Comparison of ENCODE assay signal across 1 cellular context in the genomic region with DNA sequence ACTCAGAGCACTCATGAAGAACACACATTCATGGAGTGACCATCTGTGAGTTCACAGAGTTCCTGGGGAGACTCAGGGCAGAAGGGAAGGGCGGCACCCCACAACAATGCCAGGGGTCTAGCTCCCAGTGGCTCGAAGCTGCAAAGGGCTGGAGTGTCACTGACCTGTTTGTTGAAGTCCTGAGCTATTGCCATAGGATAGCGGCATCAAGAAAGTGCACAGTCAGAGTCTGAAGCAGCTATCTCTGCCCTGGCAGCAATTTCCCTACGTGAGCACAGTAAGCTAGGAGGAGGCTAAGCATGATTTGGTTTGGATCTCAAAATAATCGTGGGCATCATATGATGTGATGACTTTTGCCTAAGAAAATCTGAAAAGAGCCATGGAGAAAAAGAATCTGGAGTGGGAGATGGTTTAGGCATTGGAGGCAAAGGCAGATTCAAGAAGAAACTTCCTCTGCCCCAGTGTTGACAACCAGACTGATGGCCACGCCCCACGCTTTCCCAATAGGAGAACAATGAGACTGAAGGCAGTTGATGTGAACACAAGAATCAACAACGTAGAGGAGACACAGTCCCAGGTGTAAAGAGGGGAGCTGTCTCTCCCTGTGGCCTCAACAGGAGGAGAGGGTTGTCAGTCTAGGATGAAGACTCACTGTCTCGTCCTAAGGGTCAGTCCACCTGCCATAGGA.
TF ChIP-seq lines count a peak whose summit lies in the region.

No MANE protein-coding gene starts in this region.

TF ChIP-seq in HepG2, 621 proteins besides CTCF, POLR2A, EP300 and RAD21 (continued from another document):
- TF ChIP-seq, protein P1, sequence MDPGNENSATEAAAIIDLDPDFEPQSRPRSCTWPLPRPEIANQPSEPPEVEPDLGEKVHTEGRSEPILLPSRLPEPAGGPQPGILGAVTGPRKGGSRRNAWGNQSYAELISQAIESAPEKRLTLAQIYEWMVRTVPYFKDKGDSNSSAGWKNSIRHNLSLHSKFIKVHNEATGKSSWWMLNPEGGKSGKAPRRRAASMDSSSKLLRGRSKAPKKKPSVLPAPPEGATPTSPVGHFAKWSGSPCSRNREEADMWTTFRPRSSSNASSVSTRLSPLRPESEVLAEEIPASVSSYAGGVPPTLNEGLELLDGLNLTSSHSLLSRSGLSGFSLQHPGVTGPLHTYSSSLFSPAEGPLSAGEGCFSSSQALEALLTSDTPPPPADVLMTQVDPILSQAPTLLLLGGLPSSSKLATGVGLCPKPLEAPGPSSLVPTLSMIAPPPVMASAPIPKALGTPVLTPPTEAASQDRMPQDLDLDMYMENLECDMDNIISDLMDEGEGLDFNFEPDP (CRISPR knock-in tag; conservative IDR thresholded peaks at IDR 0.05): no peak
- TF ChIP-seq MAFK (conservative IDR thresholded peaks at IDR 0.05 in 1 of 2, IDR thresholded peaks at IDR 0.05 in 1 of 2; ENCODE audit: low read length in 2 of 2) (0 out of 4 replicates have a peak, but pooled peaks of 1 of the 2 experiments have one; percentile 14), JUN (CRISPR knock-in tag; IDR thresholded peaks at IDR 0.05) (no peak), RXRB (CRISPR knock-in tag; IDR thresholded peaks at IDR 0.05; ENCODE audit: borderline replicate concordance) (peak; percentile 27; the same call in 1 of the 2 replicates), RAD51 (IDR thresholded peaks at IDR 0.05; ENCODE audit: borderline replicate concordance) (no peak), ZNF253 (CRISPR knock-in tag; IDR thresholded peaks at IDR 0.05; ENCODE audit: borderline replicate concordance) (no peak), ZFP82 (CRISPR knock-in tag; IDR thresholded peaks at IDR 0.05; ENCODE audit: borderline replicate concordance) (no peak), ZNF207 (IDR thresholded peaks at IDR 0.05; ENCODE audit: borderline replicate concordance) (no peak), NCOR1 (IDR thresholded peaks at IDR 0.05; ENCODE audit: borderline replicate concordance, low read length) (no peak), MXI1 (IDR thresholded peaks at IDR 0.05; ENCODE audit: borderline replicate concordance, low read depth, low read length) (peak; percentile 59; the same call in 1 of the 3 replicates), SOX5 (CRISPR knock-in tag; IDR thresholded peaks at IDR 0.05; ENCODE audit: borderline replicate concordance) (peak; percentile 88), ZNF781 (CRISPR knock-in tag; IDR thresholded peaks at IDR 0.05; ENCODE audit: borderline replicate concordance, not compliant biosample characterization) (no peak), KLF6 (CRISPR knock-in tag; IDR thresholded peaks at IDR 0.05) (peak; percentile 7; the same call in 1 of the 2 replicates), SOX13 (IDR thresholded peaks at IDR 0.05) (peak; percentile 80), SOX13 (CRISPR knock-in tag; conservative IDR thresholded peaks at IDR 0.05 in 1 of 2, IDR thresholded peaks at IDR 0.05 in 1 of 2) (peak in 1 of 2 experiments; percentile 95; a peak in 2 of 4 replicates), KDM5A (IDR thresholded peaks at IDR 0.05; ENCODE audit: borderline replicate concordance, low read length) (no peak), XRCC5 (optimal IDR thresholded peaks at IDR 0.05; ENCODE audit: low read length) (no peak), IRX3 (CRISPR knock-in tag; IDR thresholded peaks at IDR 0.05; ENCODE audit: borderline replicate concordance, low read depth) (no peak), ZNF564 (CRISPR knock-in tag; IDR thresholded peaks at IDR 0.05) (no peak), ZMYM3 (CRISPR knock-in tag; IDR thresholded peaks at IDR 0.05) (no peak), HMG20A (CRISPR knock-in tag; IDR thresholded peaks at IDR 0.05; ENCODE audit: borderline replicate concordance) (0 out of 2 replicates have a peak, but pooled peaks have one; percentile 32)
- TF ChIP-seq, protein P2, sequence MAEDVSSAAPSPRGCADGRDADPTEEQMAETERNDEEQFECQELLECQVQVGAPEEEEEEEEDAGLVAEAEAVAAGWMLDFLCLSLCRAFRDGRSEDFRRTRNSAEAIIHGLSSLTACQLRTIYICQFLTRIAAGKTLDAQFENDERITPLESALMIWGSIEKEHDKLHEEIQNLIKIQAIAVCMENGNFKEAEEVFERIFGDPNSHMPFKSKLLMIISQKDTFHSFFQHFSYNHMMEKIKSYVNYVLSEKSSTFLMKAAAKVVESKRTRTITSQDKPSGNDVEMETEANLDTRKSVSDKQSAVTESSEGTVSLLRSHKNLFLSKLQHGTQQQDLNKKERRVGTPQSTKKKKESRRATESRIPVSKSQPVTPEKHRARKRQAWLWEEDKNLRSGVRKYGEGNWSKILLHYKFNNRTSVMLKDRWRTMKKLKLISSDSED (CRISPR knock-in tag; IDR thresholded peaks at IDR 0.05): no peak
- TF ChIP-seq, protein P3, sequence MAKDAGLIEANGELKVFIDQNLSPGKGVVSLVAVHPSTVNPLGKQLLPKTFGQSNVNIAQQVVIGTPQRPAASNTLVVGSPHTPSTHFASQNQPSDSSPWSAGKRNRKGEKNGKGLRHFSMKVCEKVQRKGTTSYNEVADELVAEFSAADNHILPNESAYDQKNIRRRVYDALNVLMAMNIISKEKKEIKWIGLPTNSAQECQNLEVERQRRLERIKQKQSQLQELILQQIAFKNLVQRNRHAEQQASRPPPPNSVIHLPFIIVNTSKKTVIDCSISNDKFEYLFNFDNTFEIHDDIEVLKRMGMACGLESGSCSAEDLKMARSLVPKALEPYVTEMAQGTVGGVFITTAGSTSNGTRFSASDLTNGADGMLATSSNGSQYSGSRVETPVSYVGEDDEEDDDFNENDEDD (CRISPR knock-in tag; IDR thresholded peaks at IDR 0.05; ENCODE audit: borderline replicate concordance): no peak
- TF ChIP-seq, protein P4, sequence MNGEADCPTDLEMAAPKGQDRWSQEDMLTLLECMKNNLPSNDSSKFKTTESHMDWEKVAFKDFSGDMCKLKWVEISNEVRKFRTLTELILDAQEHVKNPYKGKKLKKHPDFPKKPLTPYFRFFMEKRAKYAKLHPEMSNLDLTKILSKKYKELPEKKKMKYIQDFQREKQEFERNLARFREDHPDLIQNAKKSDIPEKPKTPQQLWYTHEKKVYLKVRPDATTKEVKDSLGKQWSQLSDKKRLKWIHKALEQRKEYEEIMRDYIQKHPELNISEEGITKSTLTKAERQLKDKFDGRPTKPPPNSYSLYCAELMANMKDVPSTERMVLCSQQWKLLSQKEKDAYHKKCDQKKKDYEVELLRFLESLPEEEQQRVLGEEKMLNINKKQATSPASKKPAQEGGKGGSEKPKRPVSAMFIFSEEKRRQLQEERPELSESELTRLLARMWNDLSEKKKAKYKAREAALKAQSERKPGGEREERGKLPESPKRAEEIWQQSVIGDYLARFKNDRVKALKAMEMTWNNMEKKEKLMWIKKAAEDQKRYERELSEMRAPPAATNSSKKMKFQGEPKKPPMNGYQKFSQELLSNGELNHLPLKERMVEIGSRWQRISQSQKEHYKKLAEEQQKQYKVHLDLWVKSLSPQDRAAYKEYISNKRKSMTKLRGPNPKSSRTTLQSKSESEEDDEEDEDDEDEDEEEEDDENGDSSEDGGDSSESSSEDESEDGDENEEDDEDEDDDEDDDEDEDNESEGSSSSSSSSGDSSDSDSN (CRISPR knock-in tag; IDR thresholded peaks at IDR 0.05): no peak; the same call in 1 of the 2 replicates
